8 cellular contexts compared by ENCODE assay signal in the genomic region with DNA sequence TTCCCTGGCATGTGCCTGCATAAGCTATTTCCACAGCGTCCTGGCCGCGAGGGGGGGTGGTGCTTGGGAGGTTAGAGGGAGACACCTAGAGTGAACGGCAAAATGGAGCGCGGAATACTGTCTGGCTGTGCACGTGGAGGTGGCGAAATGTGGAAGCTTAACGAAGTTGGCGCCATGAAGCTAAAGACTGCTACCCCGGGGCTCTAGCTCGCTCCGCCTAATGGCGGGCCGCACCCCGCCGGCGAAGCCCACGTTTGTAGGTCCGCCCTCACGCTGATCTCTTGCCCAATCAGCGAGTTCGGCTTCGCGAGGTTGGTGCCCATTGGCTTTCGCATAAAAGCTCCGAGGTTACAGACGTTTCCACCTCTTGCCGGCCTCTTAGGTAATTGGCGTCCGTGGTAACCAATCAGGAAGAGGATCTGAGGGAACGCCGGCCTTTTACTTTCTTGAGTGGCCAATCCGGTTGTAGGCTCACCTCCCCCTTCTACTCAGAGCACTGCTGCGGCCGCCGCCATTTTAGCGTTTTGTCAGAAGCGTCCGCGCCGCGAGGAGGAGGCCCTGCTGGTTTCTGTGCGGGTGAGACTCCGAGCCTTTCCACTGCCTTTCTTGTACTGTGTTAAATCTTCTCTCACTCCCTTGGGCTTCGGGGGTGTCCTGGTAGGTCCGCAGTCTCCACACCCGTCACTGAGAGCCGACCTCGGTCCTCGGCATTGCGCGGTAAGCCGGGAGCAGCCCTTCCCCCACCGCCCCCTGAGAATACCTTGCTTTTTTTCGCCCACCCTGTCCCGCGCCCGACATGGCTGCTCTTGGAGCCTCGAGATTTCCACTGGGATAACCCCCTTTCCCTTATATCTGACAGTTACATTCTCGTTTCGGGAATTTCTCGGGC. TPM values are rescaled to one million over a fixed set of nuclear protein-coding genes. Genes with fewer than 3 reads are reported as not detected.
DNase-seq lines count a peak whose midpoint lies in the region; ATAC-seq and TF ChIP-seq lines count a peak whose summit lies in the region.

A gene with protein sequence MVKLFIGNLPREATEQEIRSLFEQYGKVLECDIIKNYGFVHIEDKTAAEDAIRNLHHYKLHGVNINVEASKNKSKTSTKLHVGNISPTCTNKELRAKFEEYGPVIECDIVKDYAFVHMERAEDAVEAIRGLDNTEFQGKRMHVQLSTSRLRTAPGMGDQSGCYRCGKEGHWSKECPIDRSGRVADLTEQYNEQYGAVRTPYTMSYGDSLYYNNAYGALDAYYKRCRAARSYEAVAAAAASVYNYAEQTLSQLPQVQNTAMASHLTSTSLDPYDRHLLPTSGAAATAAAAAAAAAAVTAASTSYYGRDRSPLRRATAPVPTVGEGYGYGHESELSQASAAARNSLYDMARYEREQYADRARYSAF (plus strand): TSS at position 527 of the 889 bp plus-strand sequence. CDS start 1,009 bp downstream, outside the sequence.

- CTCF ChIA-PET in AG04449 (lab: Yijun Ruan, JAX): interaction anchor here (0.8 to 1.8 kb wide), 6 partner anchors 10 to 252 kb away, joined by 3 to 6 read pairs (median 4); a partner anchor contains a TSS

- peak; percentile 94 for TF ChIP-seq POLR2A in breast epithelium (IDR thresholded peaks at IDR 0.05)

- POLR2A ChIA-PET in AG04449 (lab: Yijun Ruan, JAX): interaction anchor here (0.6 to 2.7 kb wide), 13 partner anchors 9 to 326 kb away, joined by 3 to 37 read pairs (median 4); a partner anchor contains a TSS

- peak within 1 kb of the TSS; percentile 86 for H3K4me3 ChIP-seq in AG04449 (ENCODE audit: low read depth, low read length)
- H3K4me3 ChIP-seq in breast epithelium: peak within 1 kb of the TSS; percentile 74 to 91 (median 78)
- H3K4me3 ChIP-seq in iPS-18c (ENCODE audit: insufficient read depth, low read depth, low read length): peak within 1 kb of the TSS; percentile 97
- peak within 1 kb of the TSS; percentile 93 to 99 (median 96) for H3K4me3 ChIP-seq in skeletal muscle tissue (ENCODE audit: low read length in 3 of 3)

- no peaks in the 10 kb centered on the region for H3K27me3 ChIP-seq in breast epithelium
- H3K27me3 ChIP-seq in skeletal muscle tissue (ENCODE audit: control insufficient read depth in 3 of 3, insufficient read depth in 3 of 3, low read length in 3 of 3): no peaks in the 10 kb centered on the region

- H3K36me3 ChIP-seq in breast epithelium: no peaks in the 10 kb centered on the region
- peaks cover 5 to 18% (median 14%) of the 10 kb centered on the region in 3 donors for H3K36me3 ChIP-seq in skeletal muscle tissue (ENCODE audit: control insufficient read depth in 3 of 3, insufficient read depth in 3 of 3, low read length in 3 of 3)

- peak; percentile 99 for DNase-seq in AG04449 (ENCODE audit: low read depth, low spot score)
- DNase-seq in NCI-H2196 treated with DMSO at 0.1 percent for 48 hours (lab: John Stamatoyannopoulos, UW; ENCODE audit: unreplicated experiment): peak; percentile 98
- DNase-seq in breast epithelium (ENCODE audit: low spot score in 2 of 2): peak; percentile 97 to 99

- intact Hi-C loops in breast epithelium (cut with DNase I; ENCODE audit: low total_unique reads): no loop called here

- ATAC-seq in GM18870 (IDR thresholded peaks at IDR 0.05; ENCODE audit: unreplicated experiment) (peak; percentile 93), HG03135 (IDR thresholded peaks at IDR 0.05; ENCODE audit: unreplicated experiment) (peak; percentile 89)

- peak within 1 kb of the TSS; percentile 91 for H3K27ac ChIP-seq in VCaP
- peak within 1 kb of the TSS; percentile 95 for H3K27ac ChIP-seq in breast epithelium
- peak within 1 kb of the TSS; percentile 96 for H3K27ac ChIP-seq in skeletal muscle tissue (ENCODE audit: low read depth, low read length)

- TF ChIP-seq CTCF in AG04449 (IDR thresholded peaks at IDR 0.05; ENCODE audit: insufficient read depth, low read length, missing control alignments): no peak
- TF ChIP-seq CTCF in VCaP (conservative IDR thresholded peaks at IDR 0.05): no peak; the same call in 1 of the 2 replicates
- peak in 1 of 3 donors; percentile 15 for TF ChIP-seq CTCF in breast epithelium (IDR thresholded peaks at IDR 0.05)

- H3K9ac ChIP-seq in skeletal muscle tissue (ENCODE audit: low read depth in 1 of 3, low read length in 3 of 3): peak within 1 kb of the TSS; percentile 95 to 97 (median 96)

- H3K4me1 ChIP-seq in breast epithelium (peaks cover 0 to 47% of the 10 kb centered on the region in 2 donors), skeletal muscle tissue (ENCODE audit: control insufficient read depth in 3 of 3, insufficient read depth in 3 of 3, low read length in 3 of 3) (peaks cover 50 to 56% (median 55%) of the 10 kb centered on the region in 3 donors)

- H3K9me3 ChIP-seq in breast epithelium (no peaks in the 10 kb centered on the region), iPS-18c (ENCODE audit: control insufficient read depth, insufficient read depth, low read length) (no peaks in the 10 kb centered on the region), skeletal muscle tissue (ENCODE audit: control insufficient read depth in 3 of 3, low read length in 3 of 3) (no peaks in the 10 kb centered on the region)

RNA-seq across cellular contexts. Expression of the gene that starts here (rescaled TPM):
- total RNA-seq in breast epithelium (10 to 100 TPM; 73.9 to 98.3 (median 81.0) TPM), skeletal muscle tissue (98.6 TPM)

Comparison
In these comparisons a context has a peak if more than half of its experiments do, and no peak if none do; other contexts are left out.
1. Peak in every context shown above with its lines: DNase-seq, ATAC-seq, H3K4me3 ChIP-seq and H3K27ac ChIP-seq.